In genomic region chr3:42701371-42702065, GRCh38 we compare ENCODE assay signal across 1 cellular context.
TF ChIP-seq lines count a peak whose summit lies in the region.

No MANE protein-coding gene starts in this region.

TF ChIP-seq in HepG2, 621 proteins besides CTCF, POLR2A, EP300 and RAD21 (continued from another document and continues in another):
- peak; percentile 81; the same call in 1 of the 2 replicates for TF ChIP-seq CENPT (CRISPR knock-in tag; IDR thresholded peaks at IDR 0.05; ENCODE audit: low read depth)
- TF ChIP-seq MZF1 (CRISPR knock-in tag; IDR thresholded peaks at IDR 0.05; ENCODE audit: borderline replicate concordance) = no peak
- 0 out of 2 replicates have a peak, but pooled peaks have one; percentile 13 for TF ChIP-seq ZBTB2 (CRISPR knock-in tag; IDR thresholded peaks at IDR 0.05; ENCODE audit: low read depth)
- no peak for TF ChIP-seq POLR2G (IDR thresholded peaks at IDR 0.05; ENCODE audit: low read depth, low read length)
- TF ChIP-seq ZNF12 (CRISPR knock-in tag; IDR thresholded peaks at IDR 0.05) = peak; percentile 62; the same call in 1 of the 2 replicates
- no peak for TF ChIP-seq HIVEP1 (CRISPR knock-in tag; IDR thresholded peaks at IDR 0.05)
- TF ChIP-seq, protein P1, sequence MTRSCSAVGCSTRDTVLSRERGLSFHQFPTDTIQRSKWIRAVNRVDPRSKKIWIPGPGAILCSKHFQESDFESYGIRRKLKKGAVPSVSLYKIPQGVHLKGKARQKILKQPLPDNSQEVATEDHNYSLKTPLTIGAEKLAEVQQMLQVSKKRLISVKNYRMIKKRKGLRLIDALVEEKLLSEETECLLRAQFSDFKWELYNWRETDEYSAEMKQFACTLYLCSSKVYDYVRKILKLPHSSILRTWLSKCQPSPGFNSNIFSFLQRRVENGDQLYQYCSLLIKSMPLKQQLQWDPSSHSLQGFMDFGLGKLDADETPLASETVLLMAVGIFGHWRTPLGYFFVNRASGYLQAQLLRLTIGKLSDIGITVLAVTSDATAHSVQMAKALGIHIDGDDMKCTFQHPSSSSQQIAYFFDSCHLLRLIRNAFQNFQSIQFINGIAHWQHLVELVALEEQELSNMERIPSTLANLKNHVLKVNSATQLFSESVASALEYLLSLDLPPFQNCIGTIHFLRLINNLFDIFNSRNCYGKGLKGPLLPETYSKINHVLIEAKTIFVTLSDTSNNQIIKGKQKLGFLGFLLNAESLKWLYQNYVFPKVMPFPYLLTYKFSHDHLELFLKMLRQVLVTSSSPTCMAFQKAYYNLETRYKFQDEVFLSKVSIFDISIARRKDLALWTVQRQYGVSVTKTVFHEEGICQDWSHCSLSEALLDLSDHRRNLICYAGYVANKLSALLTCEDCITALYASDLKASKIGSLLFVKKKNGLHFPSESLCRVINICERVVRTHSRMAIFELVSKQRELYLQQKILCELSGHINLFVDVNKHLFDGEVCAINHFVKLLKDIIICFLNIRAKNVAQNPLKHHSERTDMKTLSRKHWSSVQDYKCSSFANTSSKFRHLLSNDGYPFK (CRISPR knock-in tag; IDR thresholded peaks at IDR 0.05; ENCODE audit: borderline replicate concordance) = peak; percentile 31; the same call in 1 of the 2 replicates
- TF ChIP-seq MBNL3 (CRISPR knock-in tag; conservative IDR thresholded peaks at IDR 0.05) = no peak
- no peak for TF ChIP-seq NR1H2 (CRISPR knock-in tag; IDR thresholded peaks at IDR 0.05; ENCODE audit: borderline replicate concordance, low read depth)
- TF ChIP-seq ZNF644 (CRISPR knock-in tag; IDR thresholded peaks at IDR 0.05; ENCODE audit: low read depth) = no peak
- TF ChIP-seq NKX3-1 (CRISPR knock-in tag; IDR thresholded peaks at IDR 0.05) = peak; percentile 96
- TF ChIP-seq, protein P2, sequence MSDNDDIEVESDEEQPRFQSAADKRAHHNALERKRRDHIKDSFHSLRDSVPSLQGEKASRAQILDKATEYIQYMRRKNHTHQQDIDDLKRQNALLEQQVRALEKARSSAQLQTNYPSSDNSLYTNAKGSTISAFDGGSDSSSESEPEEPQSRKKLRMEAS (IDR thresholded peaks at IDR 0.05) = no peak
- peak; percentile 90; the same call in 1 of the 2 replicates for TF ChIP-seq CCDC6 (CRISPR knock-in tag; IDR thresholded peaks at IDR 0.05)
- TF ChIP-seq PAF1 (CRISPR knock-in tag; IDR thresholded peaks at IDR 0.05) = no peak
- TF ChIP-seq ESRRA (CRISPR knock-in tag; IDR thresholded peaks at IDR 0.05; ENCODE audit: low read depth) = 0 out of 2 replicates have a peak, but pooled peaks have one; percentile 32
- 0 out of 2 replicates have a peak, but pooled peaks have one; percentile 40 for TF ChIP-seq SIX4 (CRISPR knock-in tag; IDR thresholded peaks at IDR 0.05)
- TF ChIP-seq SP2 (CRISPR knock-in tag; IDR thresholded peaks at IDR 0.05) = no peak
- TF ChIP-seq REST (IDR thresholded peaks at IDR 0.05; ENCODE audit: borderline replicate concordance in 1 of 2, low read depth in 1 of 2, low read length in 2 of 2) = peak in 1 of 2 experiments; percentile 99
- TF ChIP-seq NFRKB (IDR thresholded peaks at IDR 0.05) = no peak
- TF ChIP-seq MAFF (IDR thresholded peaks at IDR 0.05; ENCODE audit: low read depth, low read length) = no peak
- TF ChIP-seq PRDM4 (CRISPR knock-in tag; IDR thresholded peaks at IDR 0.05; ENCODE audit: borderline replicate concordance) = peak; percentile 93; the same call in 1 of the 2 replicates
- TF ChIP-seq ZNF253 (CRISPR knock-in tag; IDR thresholded peaks at IDR 0.05; ENCODE audit: borderline replicate concordance) = no peak
- TF ChIP-seq, protein P3, sequence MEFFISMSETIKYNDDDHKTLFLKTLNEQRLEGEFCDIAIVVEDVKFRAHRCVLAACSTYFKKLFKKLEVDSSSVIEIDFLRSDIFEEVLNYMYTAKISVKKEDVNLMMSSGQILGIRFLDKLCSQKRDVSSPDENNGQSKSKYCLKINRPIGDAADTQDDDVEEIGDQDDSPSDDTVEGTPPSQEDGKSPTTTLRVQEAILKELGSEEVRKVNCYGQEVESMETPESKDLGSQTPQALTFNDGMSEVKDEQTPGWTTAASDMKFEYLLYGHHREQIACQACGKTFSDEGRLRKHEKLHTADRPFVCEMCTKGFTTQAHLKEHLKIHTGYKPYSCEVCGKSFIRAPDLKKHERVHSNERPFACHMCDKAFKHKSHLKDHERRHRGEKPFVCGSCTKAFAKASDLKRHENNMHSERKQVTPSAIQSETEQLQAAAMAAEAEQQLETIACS (CRISPR knock-in tag; IDR thresholded peaks at IDR 0.05) = no peak
- 0 out of 2 replicates have a peak, but pooled peaks have one; percentile 40 for TF ChIP-seq ZNF510 (CRISPR knock-in tag; IDR thresholded peaks at IDR 0.05; ENCODE audit: low read depth)
- TF ChIP-seq ZNF225 (CRISPR knock-in tag; IDR thresholded peaks at IDR 0.05) = peak; percentile 71; the same call in 1 of the 2 replicates
- peak; percentile 78; the same call in 1 of the 2 replicates for TF ChIP-seq PRMT3 (CRISPR knock-in tag; IDR thresholded peaks at IDR 0.05; ENCODE audit: borderline replicate concordance, low read depth)
- peak; percentile 90; the same call in 1 of the 2 replicates for TF ChIP-seq ZFP90 (CRISPR knock-in tag; IDR thresholded peaks at IDR 0.05; ENCODE audit: borderline replicate concordance)
- no peak for TF ChIP-seq ZNF224 (CRISPR knock-in tag; IDR thresholded peaks at IDR 0.05)
- TF ChIP-seq SATB2 (CRISPR knock-in tag; IDR thresholded peaks at IDR 0.05) = peak; percentile 82
- 0 out of 2 replicates have a peak, but pooled peaks have one; percentile 57 for TF ChIP-seq KLF9 (CRISPR knock-in tag; IDR thresholded peaks at IDR 0.05; ENCODE audit: low read depth)
- TF ChIP-seq ZSCAN20 (CRISPR knock-in tag; IDR thresholded peaks at IDR 0.05; ENCODE audit: borderline replicate concordance) = peak; percentile 95
- TF ChIP-seq ARID3A (IDR thresholded peaks at IDR 0.05; ENCODE audit: low read depth, low read length) = no peak
- TF ChIP-seq ZNF720 (CRISPR knock-in tag; IDR thresholded peaks at IDR 0.05) = no peak
- no peak for TF ChIP-seq ZNF562 (CRISPR knock-in tag; IDR thresholded peaks at IDR 0.05; ENCODE audit: borderline replicate concordance)
- TF ChIP-seq, protein P4, sequence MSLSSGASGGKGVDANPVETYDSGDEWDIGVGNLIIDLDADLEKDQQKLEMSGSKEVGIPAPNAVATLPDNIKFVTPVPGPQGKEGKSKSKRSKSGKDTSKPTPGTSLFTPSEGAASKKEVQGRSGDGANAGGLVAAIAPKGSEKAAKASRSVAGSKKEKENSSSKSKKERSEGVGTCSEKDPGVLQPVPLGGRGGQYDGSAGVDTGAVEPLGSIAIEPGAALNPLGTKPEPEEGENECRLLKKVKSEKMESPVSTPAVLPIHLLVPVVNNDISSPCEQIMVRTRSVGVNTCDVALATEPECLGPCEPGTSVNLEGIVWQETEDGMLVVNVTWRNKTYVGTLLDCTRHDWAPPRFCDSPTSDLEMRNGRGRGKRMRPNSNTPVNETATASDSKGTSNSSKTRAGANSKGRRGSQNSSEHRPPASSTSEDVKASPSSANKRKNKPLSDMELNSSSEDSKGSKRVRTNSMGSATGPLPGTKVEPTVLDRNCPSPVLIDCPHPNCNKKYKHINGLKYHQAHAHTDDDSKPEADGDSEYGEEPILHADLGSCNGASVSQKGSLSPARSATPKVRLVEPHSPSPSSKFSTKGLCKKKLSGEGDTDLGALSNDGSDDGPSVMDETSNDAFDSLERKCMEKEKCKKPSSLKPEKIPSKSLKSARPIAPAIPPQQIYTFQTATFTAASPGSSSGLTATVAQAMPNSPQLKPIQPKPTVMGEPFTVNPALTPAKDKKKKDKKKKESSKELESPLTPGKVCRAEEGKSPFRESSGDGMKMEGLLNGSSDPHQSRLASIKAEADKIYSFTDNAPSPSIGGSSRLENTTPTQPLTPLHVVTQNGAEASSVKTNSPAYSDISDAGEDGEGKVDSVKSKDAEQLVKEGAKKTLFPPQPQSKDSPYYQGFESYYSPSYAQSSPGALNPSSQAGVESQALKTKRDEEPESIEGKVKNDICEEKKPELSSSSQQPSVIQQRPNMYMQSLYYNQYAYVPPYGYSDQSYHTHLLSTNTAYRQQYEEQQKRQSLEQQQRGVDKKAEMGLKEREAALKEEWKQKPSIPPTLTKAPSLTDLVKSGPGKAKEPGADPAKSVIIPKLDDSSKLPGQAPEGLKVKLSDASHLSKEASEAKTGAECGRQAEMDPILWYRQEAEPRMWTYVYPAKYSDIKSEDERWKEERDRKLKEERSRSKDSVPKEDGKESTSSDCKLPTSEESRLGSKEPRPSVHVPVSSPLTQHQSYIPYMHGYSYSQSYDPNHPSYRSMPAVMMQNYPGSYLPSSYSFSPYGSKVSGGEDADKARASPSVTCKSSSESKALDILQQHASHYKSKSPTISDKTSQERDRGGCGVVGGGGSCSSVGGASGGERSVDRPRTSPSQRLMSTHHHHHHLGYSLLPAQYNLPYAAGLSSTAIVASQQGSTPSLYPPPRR (CRISPR knock-in tag; IDR thresholded peaks at IDR 0.05; ENCODE audit: borderline replicate concordance) = 0 out of 2 replicates have a peak, but pooled peaks have one; percentile 24
- TF ChIP-seq WIZ (CRISPR knock-in tag; IDR thresholded peaks at IDR 0.05) = peak; percentile 90
- TF ChIP-seq ZMYM2 (CRISPR knock-in tag; IDR thresholded peaks at IDR 0.05) = no peak
- TF ChIP-seq ERF (CRISPR knock-in tag; IDR thresholded peaks at IDR 0.05) = peak; percentile 96
- TF ChIP-seq ZNF343 (CRISPR knock-in tag; IDR thresholded peaks at IDR 0.05) = no peak; the same call in 1 of the 2 replicates
- no peak for TF ChIP-seq DR1 (CRISPR knock-in tag; IDR thresholded peaks at IDR 0.05)
- TF ChIP-seq PTBP1 (IDR thresholded peaks at IDR 0.05; ENCODE audit: low read depth, low read length, poor library complexity, severe bottlenecking) = no peak
- peak; percentile 86; the same call in 1 of the 2 replicates for TF ChIP-seq KLF15 (CRISPR knock-in tag; IDR thresholded peaks at IDR 0.05; ENCODE audit: borderline replicate concordance)
- TF ChIP-seq KMT2B (CRISPR knock-in tag; IDR thresholded peaks at IDR 0.05) = peak; percentile 65; the same call in 1 of the 2 replicates
- 0 out of 2 replicates have a peak, but pooled peaks have one; percentile 43 for TF ChIP-seq ZBTB42 (CRISPR knock-in tag; IDR thresholded peaks at IDR 0.05)
- 0 out of 2 replicates have a peak, but pooled peaks have one; percentile 46 for TF ChIP-seq ARID2 (CRISPR knock-in tag; IDR thresholded peaks at IDR 0.05; ENCODE audit: borderline replicate concordance)
